10 cellular contexts compared by ENCODE assay signal in the genomic region with DNA sequence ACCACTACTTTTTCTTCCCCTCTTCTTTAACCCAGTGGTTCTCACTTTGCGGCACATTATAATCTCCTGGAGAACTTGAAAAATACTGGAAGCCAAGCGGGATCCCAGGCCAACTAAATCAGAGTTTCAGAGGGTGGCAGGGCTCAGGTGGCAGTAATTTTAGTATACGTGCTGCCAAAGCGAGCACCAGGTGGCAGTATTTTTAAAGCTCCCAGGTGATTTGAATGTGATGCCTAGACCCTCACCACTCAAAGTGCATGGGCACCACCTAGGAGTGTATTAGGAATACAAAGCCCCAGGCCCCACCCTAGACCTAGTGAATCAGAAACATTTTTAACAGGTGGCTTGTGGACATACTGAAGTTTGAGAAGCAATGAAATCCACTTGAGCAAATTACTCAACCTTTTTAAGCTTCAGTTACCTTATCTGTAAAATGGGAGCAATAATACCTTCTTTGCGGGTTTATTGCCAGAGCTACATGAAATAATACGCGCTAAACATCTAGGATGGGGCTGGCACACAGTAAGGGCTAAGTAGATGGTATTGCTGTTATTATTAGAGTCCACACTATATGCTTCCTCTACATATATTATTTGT. TPM values are rescaled to one million over a fixed set of nuclear protein-coding genes. Genes with fewer than 3 reads are reported as not detected.
A peak's percentile ranks its signal among the peaks of the same experiment; 100 is the strongest.
DNase-seq lines count a peak whose midpoint lies in the region; ATAC-seq and TF ChIP-seq lines count a peak whose summit lies in the region.
"Had no signal": no experiment of that assay in that cellular context is flagged by ENCODE, and none has a peak within 500 bp of the region (broad histone marks: within the 10 kb centered on the region; RNA-seq: fewer than 3 reads in every experiment).

No MANE protein-coding gene starts in this region.

- intact Hi-C loops in natural killer cell (cut with micrococcal nuclease) = loop anchor here (2.0 kb wide), 1 partner anchor 328 kb away; no protein-coding TSS in a partner anchor

- peak; percentile 41 for TF ChIP-seq CTCF in GM12864 (IDR thresholded peaks at IDR 0.05; ENCODE audit: low read depth, low read length, missing control alignments)
- TF ChIP-seq CTCF in VCaP (conservative IDR thresholded peaks at IDR 0.05) = peak; percentile 75
- no peak for TF ChIP-seq CTCF in natural killer cell (IDR thresholded peaks at IDR 0.05)

- H3K27me3 Mint-ChIP-seq in natural killer cell (ENCODE audit: low read depth in 2 of 2) = no peaks in the 10 kb centered on the region

- in situ Hi-C loops in KBM-7 (cut with MboI; ENCODE audit: low pct_unique_long_range_greater_than_20kb, low sequenced_read_pairs) = no loop called here

- ATAC-seq in natural killer cell = no peak
- ATAC-seq in GM21825 (IDR thresholded peaks at IDR 0.05; ENCODE audit: unreplicated experiment) = no peak

- no peak overlapping the region for H3K4me3 Mint-ChIP-seq in natural killer cell
- H3K4me3 Mint-ChIP-seq: brain had no signal

- no peak overlapping the region for H3K27ac ChIP-seq in VCaP

- no peak overlapping the region for H3K27ac Mint-ChIP-seq in natural killer cell

- no peaks in the 10 kb centered on the region for H3K36me3 Mint-ChIP-seq in natural killer cell
- H3K36me3 Mint-ChIP-seq: brain had no signal

- H3K4me1 Mint-ChIP-seq in natural killer cell = no peaks in the 10 kb centered on the region

- H3K4me3 ChIP-seq in GM12864 (ENCODE audit: low read depth, low read length) = no peak overlapping the region

- DNase-seq in GM12864 (ENCODE audit: low read depth) (no peak), KBM-7 (peak; percentile 15), left kidney (ENCODE audit: low read depth, low spot score) (peak; percentile 44), NCI-H128 (lab: John Stamatoyannopoulos, UW; ENCODE audit: unreplicated experiment) (no peak), HCEC 1CT (no peak), natural killer cell (no peak)
- DNase-seq: nucleus accumbens had no signal

- no peaks in the 10 kb centered on the region for H3K9me3 Mint-ChIP-seq in natural killer cell
- H3K9me3 Mint-ChIP-seq: brain had no signal

RNA-seq across cellular contexts. Expression of gene B3GALNT1, which starts 8.3 kb away (rescaled TPM):
- 1 to 10 TPM; 2.0 to 4.3 (median 2.5) TPM for total RNA-seq in natural killer cell

Comparison
In these comparisons a context has a peak if more than half of its experiments do, and no peak if none do; other contexts are left out.
1. DNase-seq: peak in KBM-7 (single experiment) and left kidney (single experiment); none in GM12864 (single experiment), NCI-H128 (single experiment), HCEC 1CT (single experiment) and natural killer cell (single experiment).